Comparison of ENCODE assay signal across 9 cellular contexts in the genomic region with DNA sequence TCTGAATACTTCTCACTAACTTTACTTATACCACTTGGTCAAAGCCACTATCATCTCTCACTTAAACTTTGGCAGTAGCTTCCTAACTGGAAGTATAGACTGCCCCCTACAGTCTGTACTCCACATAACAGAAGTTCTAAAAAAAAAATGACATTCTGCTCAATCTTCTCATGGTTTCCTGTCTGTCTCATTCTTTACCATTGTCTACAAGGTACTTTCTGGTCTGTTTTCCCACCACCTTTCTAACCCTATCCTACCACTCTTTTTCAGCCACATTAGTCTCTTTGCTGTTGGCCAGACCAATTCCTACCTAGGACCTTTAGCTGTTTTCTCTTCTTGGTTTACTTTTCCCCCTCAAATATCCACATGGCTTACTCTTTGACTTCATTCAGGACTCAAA. TPM values are rescaled to one million over a fixed set of nuclear protein-coding genes. Genes with fewer than 3 reads are reported as not detected.
DNase-seq lines count a peak whose midpoint lies in the region; ATAC-seq and TF ChIP-seq lines count a peak whose summit lies in the region.
"Had no signal": no experiment of that assay in that cellular context is flagged by ENCODE, and none has a peak within 500 bp of the region (broad histone marks: within the 10 kb centered on the region; RNA-seq: fewer than 3 reads in every experiment).

No MANE protein-coding gene starts in this region.

- no peaks in the 10 kb centered on the region for H3K4me1 ChIP-seq in lung (ENCODE audit: control insufficient read depth in 2 of 2, insufficient read depth in 2 of 2, low read length in 2 of 2)

- H3K27me3 ChIP-seq in lung (ENCODE audit: control insufficient read depth, insufficient read depth), result no peaks in the 10 kb centered on the region

- peak; percentile 55; the same call in 1 of the 2 replicates for TF ChIP-seq CTCF in GM12874 (IDR thresholded peaks at IDR 0.05; ENCODE audit: insufficient read depth, low read depth, low read length)
- peak; percentile 57 for TF ChIP-seq CTCF in lung (IDR thresholded peaks at IDR 0.05; ENCODE audit: control extremely low read depth, extremely low read depth)

- no peaks in the 10 kb centered on the region for H3K9me3 ChIP-seq in lung (ENCODE audit: control insufficient read depth in 2 of 2, insufficient read depth in 1 of 2, low read length in 1 of 2)

- H3K36me3 ChIP-seq in lung (ENCODE audit: control insufficient read depth in 2 of 2, insufficient read depth in 2 of 2, low read length in 2 of 2), result peaks cover 9 to 13% of the 10 kb centered on the region in 2 donors

- H3K27ac ChIP-seq in lung (ENCODE audit: low read depth in 1 of 2, low read length in 1 of 2), result no peak overlapping the region
- H3K27ac ChIP-seq: skin epidermis had no signal

- peak; percentile 26 for DNase-seq in AG20443 (ENCODE audit: low spot score)
- peak; percentile 38 for DNase-seq in NOMO-1 treated with dmso at 0.1 percent for 144 hours (lab: John Stamatoyannopoulos, UW; ENCODE audit: unreplicated experiment)
- DNase-seq in central memory CD4-positive, alpha-beta T cell, result peak; percentile 61
- no peak for DNase-seq in lung (ENCODE audit: low spot score)
- no peak for DNase-seq in GOT3 (lab: John Stamatoyannopoulos, UW)
- no peak for DNase-seq in activated effector memory CD4-positive, alpha-beta T cell treated with anti-CD3 and anti-CD28 coated beads, Interleukin-2, amount 50 U/mL, for 16 hours

- ATAC-seq in HG02981 (IDR thresholded peaks at IDR 0.05; ENCODE audit: unreplicated experiment), result peak; percentile 76
- no peak for ATAC-seq in lung (ENCODE audit: insufficient read depth, low FRiP score)

- no peak overlapping the region for H3K4me3 ChIP-seq in lung
- H3K4me3 ChIP-seq: skin epidermis had no signal

RNA-seq across cellular contexts. Expression of gene CPSF6, which starts 14.7 kb away (rescaled TPM):
- total RNA-seq in lung, result 100 to 1,000 TPM in 1 of 2 donors, 10 to 100 TPM in 1; 43.6 to 147 TPM
- polyA plus RNA-seq in lung, result 10 to 100 TPM; 16.9 to 22.1 TPM

Comparison
In these comparisons a context has a peak if more than half of its experiments do, and no peak if none do; other contexts are left out.
1. DNase-seq: peak in AG20443 (single experiment), NOMO-1 treated with dmso at 0.1 percent for 144 hours (single experiment) and central memory CD4-positive, alpha-beta T cell (single experiment); none in lung (single experiment), GOT3 (single experiment) and activated effector memory CD4-positive, alpha-beta T cell treated with anti-CD3 and anti-CD28 coated beads, Interleukin-2, amount 50 U/mL, for 16 hours (single experiment).